Comparison of ENCODE assay signal across 10 cellular contexts in genomic region chr2:166106431-166107015, GRCh38. TPM values are rescaled to one million over a fixed set of nuclear protein-coding genes. Genes with fewer than 3 reads are reported as not detected.
DNase-seq lines count a peak whose midpoint lies in the region; ATAC-seq, FAIRE-seq and TF ChIP-seq lines count a peak whose summit lies in the region.
"Had no signal": no experiment of that assay in that cellular context is flagged by ENCODE, and none has a peak within 500 bp of the region (broad histone marks: within the 10 kb centered on the region; RNA-seq: fewer than 3 reads in every experiment).

No MANE protein-coding gene starts in this region.

- no peak overlapping the region for H3K4me3 ChIP-seq in PC-3 (ENCODE audit: low read length)
- H3K4me3 ChIP-seq in kidney (ENCODE audit: low read length in 2 of 2): no peak overlapping the region

- CTCF ChIA-PET in PC-3 (lab: Charles Lee): interaction anchor here (0.6 kb wide), 1 partner anchor 32 kb away, joined by 4 read pairs; no protein-coding TSS in a partner anchor

- no TSS peak for BruUV-seq in PC-3 (replicated peaks; lab: Mats Ljungman, UMichigan)

- no peaks in the 10 kb centered on the region for H3K9me3 ChIP-seq in PC-3 (ENCODE audit: low read length)
- no peaks in the 10 kb centered on the region for H3K9me3 ChIP-seq in kidney (ENCODE audit: control insufficient read depth in 1 of 2, low read length in 2 of 2)

- ATAC-seq in HG02798 (IDR thresholded peaks at IDR 0.05; ENCODE audit: poor library complexity, unreplicated experiment): peak; percentile 45
- 0 out of 2 replicates have a peak, but pooled peaks have one; percentile 22 for ATAC-seq in PC-3
- ATAC-seq in left lobe of liver: no peak

- FAIRE-seq in kidney (lab: Jason Lieb, UNC): no peak

- peak; percentile 63 for TF ChIP-seq CTCF in PC-3 (conservative IDR thresholded peaks at IDR 0.05; ENCODE audit: low read depth, low read length)
- peak; percentile 1 for TF ChIP-seq CTCF in kidney (IDR thresholded peaks at IDR 0.05; ENCODE audit: borderline replicate concordance, extremely low read depth, insufficient read depth)

- no peaks in the 10 kb centered on the region for H4K20me1 ChIP-seq in PC-3 (ENCODE audit: low read length)

- no peaks in the 10 kb centered on the region for H3K9me2 ChIP-seq in PC-3 (replicated peaks; ENCODE audit: low read length)

- H3K4me2 ChIP-seq in PC-3 (ENCODE audit: low read length): no peak overlapping the region

- H3K9ac ChIP-seq in PC-3 (ENCODE audit: low read length): no peak overlapping the region
- no peak overlapping the region for H3K9ac ChIP-seq in kidney (ENCODE audit: low read length in 2 of 2)

- no peak overlapping the region for H2AFZ ChIP-seq in PC-3 (ENCODE audit: low read length)

- H3K36me3 ChIP-seq in PC-3 (ENCODE audit: low read depth, low read length): no peaks in the 10 kb centered on the region
- no peaks in the 10 kb centered on the region for H3K36me3 ChIP-seq in kidney (ENCODE audit: control insufficient read depth in 1 of 2, insufficient read depth in 2 of 2, low read length in 2 of 2)

- H3K79me2 ChIP-seq in PC-3 (ENCODE audit: low read length): no peaks in the 10 kb centered on the region

- POLR2A ChIA-PET in PC-3 (lab: Charles Lee; ENCODE audit: unreplicated experiment): no interaction called here

- H3K4me1 ChIP-seq in PC-3 (ENCODE audit: insufficient read depth, low read length) (no peaks in the 10 kb centered on the region), kidney (ENCODE audit: control insufficient read depth in 1 of 2, insufficient read depth in 1 of 2, low read depth in 1 of 2, low read length in 2 of 2) (no peaks in the 10 kb centered on the region)

- intact Hi-C loops in PC-3 (cut with micrococcal nuclease) (no loop called here), kidney (cut with DNase I) (no loop called here)

- H3F3A ChIP-seq in PC-3 (ENCODE audit: low read length, unreplicated experiment): no peaks in the 10 kb centered on the region

- DNase-seq in DMS 273 (lab: John Stamatoyannopoulos, UW; ENCODE audit: unreplicated experiment): peak; percentile 83
- DNase-seq in PC-3: peak; percentile 37
- no peak for DNase-seq in kidney
- DNase-seq in hippocampal formation (lab: John Stamatoyannopoulos, UW): no peak
- no peak for DNase-seq in globus pallidus (ENCODE audit: low spot score)
- no peak for DNase-seq in OCI-M2 (lab: John Stamatoyannopoulos, UW; ENCODE audit: unreplicated experiment)
- DNase-seq in left lobe of liver (ENCODE audit: low spot score): no peak
- DNase-seq: activated gamma-delta T cell, NCI-H2029 treated with DMSO at 0.1 percent for 48 hours had no signal

- H3K27me3 ChIP-seq in PC-3 (ENCODE audit: low read length): no peaks in the 10 kb centered on the region

- no peak overlapping the region for H3K27ac ChIP-seq in PC-3 (ENCODE audit: low read length)
- H3K27ac ChIP-seq in kidney (ENCODE audit: low read depth in 2 of 2, low read length in 2 of 2): no peak overlapping the region

RNA-seq across cellular contexts. Expression of gene SCN1A, which starts 21.3 kb away (rescaled TPM):
- total RNA-seq in PC-3 (2014; rRNA removed) (0.04 TPM in 1 of 2 replicates, not detected in the other), kidney (not detected), left lobe of liver (0.13 TPM)
- polyA plus RNA-seq in kidney (ENCODE audit: insufficient read depth, low read depth, low replicate concordance): not detected

Comparison
In these comparisons a context has a peak if more than half of its experiments do, and no peak if none do; other contexts are left out.
1. DNase-seq: peak in DMS 273 (single experiment) and PC-3 (single experiment); none in kidney (single experiment), hippocampal formation (0 of 2), globus pallidus (single experiment), OCI-M2 (single experiment) and left lobe of liver (single experiment).